Comparison of ENCODE assay signal across 9 cellular contexts in the genomic region with DNA sequence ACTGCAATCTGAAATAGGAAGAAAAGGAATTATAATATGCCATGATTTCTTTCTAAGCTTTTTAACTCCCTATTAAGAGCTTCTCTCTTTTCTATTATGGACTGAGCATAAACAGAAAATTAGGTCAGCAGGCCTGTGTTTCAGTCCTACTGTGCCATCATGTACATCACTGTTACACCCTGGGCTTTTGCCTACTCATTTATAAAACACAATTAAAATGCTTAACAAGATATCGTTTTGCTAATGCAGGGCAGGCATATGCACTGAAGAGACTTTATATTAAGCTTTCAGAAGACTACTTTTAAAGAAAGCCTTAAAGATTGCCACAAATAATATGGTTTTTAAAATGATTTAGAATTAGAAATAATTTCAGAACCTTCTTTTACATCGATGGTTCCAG. TPM values are rescaled to one million over a fixed set of nuclear protein-coding genes. Genes with fewer than 3 reads are reported as not detected.
DNase-seq lines count a peak whose midpoint lies in the region; ATAC-seq, FAIRE-seq and TF ChIP-seq lines count a peak whose summit lies in the region.
"Had no signal": no experiment of that assay in that cellular context is flagged by ENCODE, and none has a peak within 500 bp of the region (broad histone marks: within the 10 kb centered on the region; RNA-seq: fewer than 3 reads in every experiment).

No MANE protein-coding gene starts in this region.

- no peak for TF ChIP-seq CTCF in Calu3 (IDR thresholded peaks at IDR 0.05; ENCODE audit: unreplicated experiment)
- no peak for TF ChIP-seq CTCF in OCI-LY3 (IDR thresholded peaks at IDR 0.05; ENCODE audit: low read depth, low read length)
- no peak for TF ChIP-seq CTCF in osteocyte (IDR thresholded peaks at IDR 0.05)

- H3K27ac Mint-ChIP-seq in Calu3 (ENCODE audit: unreplicated experiment) (no peak overlapping the region), osteocyte (ENCODE audit: unreplicated experiment) (peak overlapping the region; percentile 91)

- no peaks in the 10 kb centered on the region for H3K27me3 Mint-ChIP-seq in Calu3 (ENCODE audit: unreplicated experiment)
- no peaks in the 10 kb centered on the region for H3K27me3 Mint-ChIP-seq in osteocyte (ENCODE audit: unreplicated experiment)

- H3K27me3 ChIP-seq in OCI-LY3 (ENCODE audit: low read depth, low read length) = no peaks in the 10 kb centered on the region
- H3K27me3 ChIP-seq: upper lobe of left lung had no signal

- H3K36me3 Mint-ChIP-seq in Calu3 (ENCODE audit: insufficient read depth, unreplicated experiment) (peaks cover 14% of the 10 kb centered on the region), osteocyte (ENCODE audit: unreplicated experiment) (peaks cover 2% of the 10 kb centered on the region)

- no peaks in the 10 kb centered on the region for H3K79me2 ChIP-seq in OCI-LY3 (ENCODE audit: low read length)

- H3K9me3 ChIP-seq in OCI-LY3 (ENCODE audit: insufficient read depth, low read length) = no peaks in the 10 kb centered on the region
- H3K9me3 ChIP-seq: upper lobe of left lung had no signal

- H3K4me3 ChIP-seq in OCI-LY3 (ENCODE audit: low read length) = peak overlapping the region; percentile 48

- H3K4me1 ChIP-seq in OCI-LY3 (ENCODE audit: low read length) = peaks cover 9% of the 10 kb centered on the region

- peak overlapping the region; percentile 44 for H2AFZ ChIP-seq in OCI-LY3 (ENCODE audit: low read depth, low read length)

- no peak for ATAC-seq in HG02588 (IDR thresholded peaks at IDR 0.05; ENCODE audit: unreplicated experiment)

- H3K27ac ChIP-seq in OCI-LY3 (ENCODE audit: low read length) = no peak overlapping the region

- FAIRE-seq in endometrium (lab: Jason Lieb, UNC) = peak; percentile 23

- CTCF ChIA-PET in Calu3 (lab: Charles Lee) = interaction anchor here (0.9 to 1.6 kb wide), 3 partner anchors 15 to 183 kb away, joined by 3 to 8 read pairs (median 6); no protein-coding TSS in a partner anchor

- H3K36me3 ChIP-seq in OCI-LY3 (replicated peaks; ENCODE audit: low read depth, low read length) = no peaks in the 10 kb centered on the region
- H3K36me3 ChIP-seq: upper lobe of left lung had no signal

- H3K4me2 ChIP-seq in OCI-LY3 (ENCODE audit: low read length) = peak overlapping the region; percentile 54

- BruUV-seq in Calu3 (replicated peaks; lab: Mats Ljungman, UMichigan) = TSS peak; percentile 87

- no peaks in the 10 kb centered on the region for H3K4me1 Mint-ChIP-seq in Calu3 (ENCODE audit: low read depth, unreplicated experiment)
- H3K4me1 Mint-ChIP-seq in osteocyte (ENCODE audit: unreplicated experiment) = peaks cover 12% of the 10 kb centered on the region

- intact Hi-C loops in Calu3 (cut with micrococcal nuclease; ENCODE audit: unreplicated experiment) = no loop called here

- no peaks in the 10 kb centered on the region for H4K20me1 ChIP-seq in OCI-LY3 (ENCODE audit: insufficient read depth, low read length)

- H3K4me3 Mint-ChIP-seq in Calu3 (ENCODE audit: low read depth, unreplicated experiment) (no peak overlapping the region), osteocyte (ENCODE audit: unreplicated experiment) (peak overlapping the region; percentile 98)

- DNase-seq in Calu3 (no peak), osteocyte (ENCODE audit: extremely low spot score, unreplicated experiment) (no peak), DMS79 treated with DMSO at 0.1 percent for 48 hours (lab: John Stamatoyannopoulos, UW) (no peak), SHP77 treated with DMSO at 0.1 percent for 48 hours (lab: John Stamatoyannopoulos, UW) (no peak), OCI-M2 (lab: John Stamatoyannopoulos, UW; ENCODE audit: unreplicated experiment) (no peak)

- peak overlapping the region; percentile 11; the same call in 1 of the 2 replicates for H3K9ac ChIP-seq in OCI-LY3 (ENCODE audit: low read length)

- H3K9me3 Mint-ChIP-seq in Calu3 (ENCODE audit: low read depth, unreplicated experiment) (no peaks in the 10 kb centered on the region), osteocyte (ENCODE audit: unreplicated experiment) (no peaks in the 10 kb centered on the region)

RNA-seq across cellular contexts. Expression of a gene that starts 0.8 kb away (rescaled TPM):
- total RNA-seq in Calu3 (2022) = 2.4 TPM in 2 replicates
- 3.3 and 3.6 TPM in 2 replicates for total RNA-seq in osteocyte
